Comparison of ENCODE assay signal across 1 cellular context in the genomic region with DNA sequence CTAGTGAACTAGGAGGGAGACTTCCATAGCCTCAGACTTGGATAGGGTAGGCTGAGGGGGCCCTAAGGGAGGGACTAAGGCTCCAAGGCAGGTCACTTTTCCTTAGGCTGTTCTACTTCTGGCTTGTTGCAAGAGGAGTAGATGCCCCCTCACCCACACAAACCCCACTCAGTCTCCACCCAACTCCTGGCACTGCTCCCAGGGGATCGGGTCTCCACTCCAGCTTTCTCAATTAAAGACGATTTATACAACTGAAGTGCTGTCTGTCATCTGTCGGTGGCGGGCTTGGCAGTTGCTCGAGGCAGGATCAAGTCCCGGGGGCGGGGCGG.
TF ChIP-seq lines count a peak whose summit lies in the region.

No MANE protein-coding gene starts in this region.

TF ChIP-seq in A549, 52 proteins besides CTCF, POLR2A, EP300 and RAD21 (continued from another document):
- TF ChIP-seq BCL3 (IDR thresholded peaks at IDR 0.05) (no peak), CBX8 (IDR thresholded peaks at IDR 0.05) (no peak)
